In the genomic region with DNA sequence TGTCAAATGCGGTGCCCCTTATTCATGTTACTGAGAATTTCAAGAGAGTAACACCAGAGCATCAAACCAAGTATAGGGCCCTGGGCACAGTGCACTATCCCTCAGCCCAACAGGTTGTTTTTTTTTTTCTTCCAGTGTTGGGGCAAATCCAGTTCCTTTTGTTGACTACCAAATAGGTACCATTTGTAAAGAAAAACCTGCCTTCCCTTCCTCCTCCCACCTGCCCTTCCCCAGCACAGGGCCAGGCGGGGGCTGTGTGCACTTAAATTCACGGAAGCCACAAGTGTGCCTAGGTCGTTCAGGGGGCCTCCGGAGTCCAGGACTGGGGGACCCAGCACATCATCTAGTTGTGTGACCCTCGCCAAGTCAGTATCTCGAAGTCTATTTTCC, we compare ENCODE assay signal across 8 cellular contexts. TPM values are rescaled to one million over a fixed set of nuclear protein-coding genes. Genes with fewer than 3 reads are reported as not detected.
DNase-seq lines count a peak whose midpoint lies in the region; ATAC-seq, FAIRE-seq and TF ChIP-seq lines count a peak whose summit lies in the region.

No MANE protein-coding gene starts in this region.

- FAIRE-seq in bronchial epithelial cell (lab: Jason Lieb, UNC): no peak

- H3K27ac ChIP-seq in DOHH2 (ENCODE audit: low read depth, low read length) (peak overlapping the region; percentile 71), HL-60 (replicated peaks) (peak overlapping the region; percentile 99), muscle layer of duodenum (ENCODE audit: low read length) (peak overlapping the region; percentile 88)

- peaks cover 28% of the 10 kb centered on the region for H3F3A ChIP-seq in DOHH2 (ENCODE audit: control insufficient read depth, insufficient read depth)

- H3K4me3 ChIP-seq in DOHH2 (ENCODE audit: low read length) (peak overlapping the region; percentile 97), HL-60 (replicated peaks; ENCODE audit: insufficient read depth, low read length) (peak overlapping the region; percentile 59), bronchial epithelial cell (ENCODE audit: low read depth, low read length) (peak overlapping the region; percentile 78), muscle layer of duodenum (ENCODE audit: low read depth in 1 of 2, low read length in 2 of 2) (peak overlapping the region; percentile 70 to 89)

- peaks cover 79% of the 10 kb centered on the region for H3K36me3 ChIP-seq in DOHH2 (ENCODE audit: control insufficient read depth, low read length)
- H3K36me3 ChIP-seq in bronchial epithelial cell (ENCODE audit: control insufficient read depth, insufficient read depth, low read length): peaks cover 8% of the 10 kb centered on the region
- peaks cover 31 to 37% of the 10 kb centered on the region in 2 donors for H3K36me3 ChIP-seq in muscle layer of duodenum (ENCODE audit: control insufficient read depth in 1 of 2, insufficient read depth in 2 of 2, low read length in 2 of 2)

- H3K4me1 ChIP-seq in DOHH2 (ENCODE audit: control insufficient read depth, low read length) (peaks cover 52% of the 10 kb centered on the region), muscle layer of duodenum (ENCODE audit: control insufficient read depth in 1 of 2, insufficient read depth in 2 of 2, low read length in 2 of 2) (peaks cover 11 to 18% of the 10 kb centered on the region in 2 donors)

- no peaks in the 10 kb centered on the region for H3K9me3 ChIP-seq in DOHH2 (ENCODE audit: control insufficient read depth, insufficient read depth, low read length)
- H3K9me3 ChIP-seq in muscle layer of duodenum (ENCODE audit: control insufficient read depth in 1 of 2, low read length in 2 of 2): no peaks in the 10 kb centered on the region

- H3K4me2 ChIP-seq in DOHH2 (ENCODE audit: low read length): peak overlapping the region; percentile 83

- no peaks in the 10 kb centered on the region for H3K27me3 ChIP-seq in DOHH2 (ENCODE audit: control insufficient read depth, low read length)
- no peaks in the 10 kb centered on the region for H3K27me3 ChIP-seq in HL-60 (ENCODE audit: insufficient read depth, poor library complexity, severe bottlenecking)
- H3K27me3 ChIP-seq in bronchial epithelial cell (ENCODE audit: control insufficient read depth, insufficient read depth, low read length): no peaks in the 10 kb centered on the region
- no peaks in the 10 kb centered on the region for H3K27me3 ChIP-seq in muscle layer of duodenum (ENCODE audit: low read depth, low read length)

- H3K9me2 ChIP-seq in DOHH2 (replicated peaks; ENCODE audit: control insufficient read depth, low read length): no peaks in the 10 kb centered on the region

- H4K20me1 ChIP-seq in DOHH2 (ENCODE audit: control insufficient read depth, insufficient read depth, low read depth, low read length): no peaks in the 10 kb centered on the region

- TF ChIP-seq CTCF in DOHH2 (IDR thresholded peaks at IDR 0.05; ENCODE audit: low read depth, low read length, poor library complexity, severe bottlenecking): no peak
- TF ChIP-seq CTCF in HL-60 (IDR thresholded peaks at IDR 0.05; ENCODE audit: insufficient read depth, low read length): no peak
- TF ChIP-seq CTCF in bronchial epithelial cell (IDR thresholded peaks at IDR 0.05; ENCODE audit: insufficient read depth, low read length, severe bottlenecking): no peak

- no peak for DNase-seq in HL-60 (ENCODE audit: low read depth in 1 of 2, low spot score in 1 of 2)
- no peak for DNase-seq in bronchial epithelial cell (ENCODE audit: low read depth)
- no peak for DNase-seq in ureter (ENCODE audit: low spot score)
- no peak for DNase-seq in activated CD8-positive, alpha-beta memory T cell treated with anti-CD3 and anti-CD28 coated beads, Interleukin-2, amount 50 U/mL, for 4 hours
- no peak for DNase-seq in SKM-1 (lab: John Stamatoyannopoulos, UW; ENCODE audit: unreplicated experiment)

- peaks cover 35% of the 10 kb centered on the region for H3K79me2 ChIP-seq in DOHH2 (ENCODE audit: control insufficient read depth, low read length)

- no peak for ATAC-seq in HG03378 (IDR thresholded peaks at IDR 0.05; ENCODE audit: unreplicated experiment)

RNA-seq across cellular contexts. Expression of a gene that starts 0.6 kb away (rescaled TPM):
- 19.5 and 21.6 TPM in 2 replicates for total RNA-seq in bronchial epithelial cell
- total RNA-seq in ureter: 34.5 TPM

RNA-seq across cellular contexts. Expression of a gene that starts 12.5 kb away (rescaled TPM):
- total RNA-seq in bronchial epithelial cell (107 and 110 TPM in 2 replicates), ureter (95.0 TPM)

RNA-seq across cellular contexts. Expression of a gene that starts 41.3 kb away (rescaled TPM):
- 1.5 and 2.4 TPM in 2 replicates for total RNA-seq in bronchial epithelial cell
- total RNA-seq in ureter: 16.7 TPM
